8 cellular contexts compared by ENCODE assay signal in the genomic region with DNA sequence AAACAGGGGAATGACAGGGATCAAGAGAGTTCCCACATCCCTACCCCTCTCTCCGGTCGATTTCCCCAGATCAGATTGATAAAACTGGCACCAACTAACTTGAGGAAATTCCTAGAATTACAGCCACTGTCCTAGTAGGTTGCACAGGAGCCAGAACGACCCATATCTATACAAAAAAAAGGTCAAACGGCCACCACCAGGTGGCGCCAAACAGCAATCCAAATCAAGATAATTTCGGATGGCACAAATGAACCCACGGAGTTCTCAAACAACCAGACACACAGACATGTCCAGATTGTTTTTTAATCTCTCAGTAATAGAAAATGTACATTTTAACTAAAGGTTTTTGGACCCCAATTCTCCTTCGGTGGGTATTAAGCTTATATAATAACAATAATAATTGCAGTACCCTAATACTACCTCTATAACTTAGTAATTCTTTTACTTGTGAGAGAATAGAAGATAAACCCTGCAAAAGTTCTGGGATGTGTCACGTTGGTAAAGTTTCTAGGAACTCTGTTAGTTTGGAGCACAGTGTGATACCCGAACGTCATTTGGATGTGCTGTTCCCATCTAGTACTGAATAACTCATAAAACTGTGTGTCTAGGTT.
A peak's percentile ranks its signal among the peaks of the same experiment; 100 is the strongest.
DNase-seq lines count a peak whose midpoint lies in the region; ATAC-seq, FAIRE-seq and TF ChIP-seq lines count a peak whose summit lies in the region.

No MANE protein-coding gene starts in this region.

- TF ChIP-seq CTCF in GM12872 (IDR thresholded peaks at IDR 0.05; ENCODE audit: insufficient read depth, low read depth, low read length), result peak; percentile 74

- DNase-seq in NCI-H226 (peak; percentile 13), mucosa of gallbladder (ENCODE audit: low spot score) (peak; percentile 75)
- peak; percentile 54 for DNase-seq in activated CD4-positive, alpha-beta T cell treated with anti-CD3 and anti-CD28 coated beads, Interleukin-2, amount 50 U/mL, for 1 hour
- DNase-seq in stimulated activated naive CD4-positive, alpha-beta T cell (lab: John Stamatoyannopoulos, UW), result peak in 5 of 6 experiments; percentile 1 to 40 (median 12)

- FAIRE-seq in A204.1 (lab: Jason Lieb, UNC) (peak; percentile 56), endometrium (lab: Jason Lieb, UNC) (peak; percentile 33)

- peak; percentile 57 for ATAC-seq in HG02870 (IDR thresholded peaks at IDR 0.05; ENCODE audit: unreplicated experiment)

Comparison
In these comparisons a context has a peak if more than half of its experiments do, and no peak if none do; other contexts are left out.
1. Peak in every context shown above with its lines: DNase-seq and ATAC-seq.
2. DNase-seq: peak in every context shown above with its lines; median percentile 75 in mucosa of gallbladder; 54 in activated CD4-positive, alpha-beta T cell treated with anti-CD3 and anti-CD28 coated beads, Interleukin-2, amount 50 U/mL, for 1 hour; 13 in NCI-H226; 12 in stimulated activated naive CD4-positive, alpha-beta T cell.